Comparison of ENCODE assay signal across 1 cellular context in the genomic region with DNA sequence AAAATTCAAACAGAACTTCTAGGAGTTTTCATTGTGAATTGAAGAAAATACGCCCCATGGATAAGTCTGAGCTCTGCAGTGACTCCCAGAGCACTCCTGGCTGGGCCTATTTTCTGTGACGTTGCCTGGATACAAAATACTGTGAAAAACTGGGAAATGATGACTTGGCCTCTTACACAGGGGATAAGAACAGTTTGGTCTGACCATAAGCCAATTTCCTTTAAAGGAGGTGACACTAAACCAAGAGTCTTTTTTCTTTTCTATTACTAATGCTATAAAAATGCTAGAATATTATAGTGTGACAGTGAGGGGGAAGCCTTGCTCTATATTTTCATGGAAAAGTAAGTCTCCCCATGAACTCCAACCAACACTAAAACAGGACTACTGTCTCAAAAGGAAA.
TF ChIP-seq lines count a peak whose summit lies in the region.

No MANE protein-coding gene starts in this region.

TF ChIP-seq in H1, 55 proteins besides CTCF, POLR2A, EP300 and RAD21 (continued from another document):
- TF ChIP-seq SIN3A (conservative IDR thresholded peaks at IDR 0.05 in 1 of 2, IDR thresholded peaks at IDR 0.05 in 1 of 2; ENCODE audit: low read depth in 1 of 2, low read length in 2 of 2), result no peak
